ENCODE assay signal across 1 cellular context in the genomic region with DNA sequence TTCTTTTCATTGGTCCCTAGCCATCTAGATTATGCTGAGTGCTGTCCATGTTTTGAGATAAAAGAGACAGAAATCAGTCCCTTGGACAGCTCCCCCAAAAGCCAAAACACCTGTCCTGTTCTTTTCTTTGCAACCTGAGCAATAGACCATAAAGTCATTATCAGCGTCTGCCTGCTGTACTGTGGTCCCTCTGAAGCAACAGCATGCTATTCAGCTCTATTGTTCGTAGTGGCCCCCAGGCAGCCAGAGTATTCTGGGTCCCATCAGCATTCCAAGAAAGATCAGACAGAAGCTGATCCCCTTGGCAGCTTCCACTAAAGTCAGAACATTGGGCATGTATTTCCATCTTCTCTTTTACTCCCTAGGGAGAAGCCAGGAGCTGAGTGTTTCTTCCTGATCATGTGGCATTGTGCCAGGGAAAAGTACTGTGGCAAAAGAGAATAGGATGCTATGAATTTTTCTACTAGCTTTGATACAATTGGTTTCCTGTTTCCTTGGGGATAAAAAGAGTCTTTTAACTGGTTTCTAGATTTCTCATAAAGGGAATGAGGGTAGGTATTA.
A peak's percentile ranks its signal among the peaks of the same experiment; 100 is the strongest.
TF ChIP-seq lines count a peak whose summit lies in the region.

No MANE protein-coding gene starts in this region.

TF ChIP-seq in Ishikawa, 13 proteins besides CTCF, POLR2A, EP300 and RAD21:
- TF ChIP-seq, protein P1, sequence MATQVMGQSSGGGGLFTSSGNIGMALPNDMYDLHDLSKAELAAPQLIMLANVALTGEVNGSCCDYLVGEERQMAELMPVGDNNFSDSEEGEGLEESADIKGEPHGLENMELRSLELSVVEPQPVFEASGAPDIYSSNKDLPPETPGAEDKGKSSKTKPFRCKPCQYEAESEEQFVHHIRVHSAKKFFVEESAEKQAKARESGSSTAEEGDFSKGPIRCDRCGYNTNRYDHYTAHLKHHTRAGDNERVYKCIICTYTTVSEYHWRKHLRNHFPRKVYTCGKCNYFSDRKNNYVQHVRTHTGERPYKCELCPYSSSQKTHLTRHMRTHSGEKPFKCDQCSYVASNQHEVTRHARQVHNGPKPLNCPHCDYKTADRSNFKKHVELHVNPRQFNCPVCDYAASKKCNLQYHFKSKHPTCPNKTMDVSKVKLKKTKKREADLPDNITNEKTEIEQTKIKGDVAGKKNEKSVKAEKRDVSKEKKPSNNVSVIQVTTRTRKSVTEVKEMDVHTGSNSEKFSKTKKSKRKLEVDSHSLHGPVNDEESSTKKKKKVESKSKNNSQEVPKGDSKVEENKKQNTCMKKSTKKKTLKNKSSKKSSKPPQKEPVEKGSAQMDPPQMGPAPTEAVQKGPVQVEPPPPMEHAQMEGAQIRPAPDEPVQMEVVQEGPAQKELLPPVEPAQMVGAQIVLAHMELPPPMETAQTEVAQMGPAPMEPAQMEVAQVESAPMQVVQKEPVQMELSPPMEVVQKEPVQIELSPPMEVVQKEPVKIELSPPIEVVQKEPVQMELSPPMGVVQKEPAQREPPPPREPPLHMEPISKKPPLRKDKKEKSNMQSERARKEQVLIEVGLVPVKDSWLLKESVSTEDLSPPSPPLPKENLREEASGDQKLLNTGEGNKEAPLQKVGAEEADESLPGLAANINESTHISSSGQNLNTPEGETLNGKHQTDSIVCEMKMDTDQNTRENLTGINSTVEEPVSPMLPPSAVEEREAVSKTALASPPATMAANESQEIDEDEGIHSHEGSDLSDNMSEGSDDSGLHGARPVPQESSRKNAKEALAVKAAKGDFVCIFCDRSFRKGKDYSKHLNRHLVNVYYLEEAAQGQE (IDR thresholded peaks at IDR 0.05; ENCODE audit: low read depth) = peak; percentile 49
- no peak for TF ChIP-seq CEBPB (IDR thresholded peaks at IDR 0.05)
